In the genomic region with DNA sequence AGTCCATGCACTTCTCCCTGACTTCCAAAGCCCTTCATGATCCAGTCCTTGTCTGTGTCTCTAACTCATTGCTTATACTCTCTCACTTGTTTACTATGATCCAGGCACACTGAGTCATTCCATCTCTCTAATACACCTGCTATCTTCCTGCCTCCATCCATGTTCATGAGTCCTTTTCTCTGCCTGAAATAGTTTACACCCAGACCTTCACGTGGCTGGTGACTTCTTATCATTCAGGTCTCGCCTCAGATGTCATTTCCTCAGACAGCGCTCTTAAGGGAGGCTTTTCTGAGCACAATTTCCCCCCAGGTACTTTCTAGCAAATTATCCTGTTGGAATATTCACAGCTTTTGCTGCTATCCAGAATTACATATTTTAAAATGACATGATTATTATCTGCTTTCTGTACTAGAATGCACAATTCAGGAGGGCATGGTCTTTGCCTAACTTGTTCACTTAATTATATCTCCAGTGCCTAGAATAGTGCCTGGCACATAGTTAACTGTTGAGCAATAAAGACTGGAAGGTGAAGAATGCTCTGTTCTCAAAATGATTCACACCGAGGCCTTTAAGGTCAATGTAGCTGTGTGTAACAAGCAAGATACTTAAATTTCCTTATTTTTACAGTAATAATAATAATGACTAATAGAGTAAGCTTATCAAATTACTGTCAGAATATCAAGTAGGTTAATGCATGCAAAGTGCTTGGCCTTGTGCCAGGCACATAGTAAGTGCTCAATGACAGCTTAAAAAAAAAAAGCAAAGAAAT, we compare ENCODE assay signal across 13 cellular contexts.
"Had no signal": no experiment of that assay in that cellular context is flagged by ENCODE, and none has a peak within 500 bp of the region (broad histone marks: within the 10 kb centered on the region; RNA-seq: fewer than 3 reads in every experiment).

No MANE protein-coding gene starts in this region.

- H3K9me3 ChIP-seq: gastrocnemius medialis, lower lobe of right lung, stomach had no signal

- DNase-seq: activated CD4-positive, alpha-beta T cell treated with anti-CD3 and anti-CD28 coated beads for 1 hour; activated CD4-positive, alpha-beta T cell treated with anti-CD3 and anti-CD28 coated beads, Interleukin-2, amount 50 U/mL, for 48 hours; activated gamma-delta T cell; activated T-cell treated with anti-CD3 and anti-CD28 coated beads, Interleukin-2, amount 50 U/mL, for 4 hours; anterior cingulate cortex; cortex of kidney; effector memory CD8-positive, alpha-beta T cell; erythroblast; gastrocnemius medialis; lower lobe of right lung; stimulated activated CD4-positive, alpha-beta T cell treated with anti-CD3 and anti-CD28 coated beads, Interleukin-15, amount 100 ng/mL, for 24 hours; stimulated activated CD4-positive, alpha-beta T cell treated with anti-CD3 and anti-CD28 coated beads, Interleukin-4, amount 100 ng/mL, for 24 hours; stomach had no signal

- H3K27ac ChIP-seq: gastrocnemius medialis, lower lobe of right lung, stomach had no signal

- H3K4me1 ChIP-seq: gastrocnemius medialis, lower lobe of right lung, stomach had no signal

- H3K36me3 ChIP-seq: gastrocnemius medialis, lower lobe of right lung, stomach had no signal

- H3K27me3 ChIP-seq: gastrocnemius medialis, stomach had no signal

- H3K4me3 ChIP-seq: gastrocnemius medialis, lower lobe of right lung, stomach had no signal
